ENCODE assay signal across 8 cellular contexts in genomic region chr17:73657473-73658116, GRCh38. TPM values are rescaled to one million over a fixed set of nuclear protein-coding genes. Genes with fewer than 3 reads are reported as not detected.
A peak's percentile ranks its signal among the peaks of the same experiment; 100 is the strongest.
DNase-seq lines count a peak whose midpoint lies in the region; ATAC-seq and TF ChIP-seq lines count a peak whose summit lies in the region.

No MANE protein-coding gene starts in this region.

- H3K27ac ChIP-seq in coronary artery, result no peak overlapping the region

- no peak for TF ChIP-seq CTCF in coronary artery (IDR thresholded peaks at IDR 0.05)

- H3K27ac Mint-ChIP-seq in activated CD4-positive, alpha-beta T cell treated with anti-CD3 and anti-CD28 coated beads, Interleukin-2, amount 10 ng/mL, durations not matched to agents 24 days and 14 days, result no peak overlapping the region
- H3K27ac Mint-ChIP-seq in activated naive CD8-positive, alpha-beta T cell treated with anti-CD3 and anti-CD28 coated beads, Interleukin-2, amount 50 U/mL, for 24 hours, result no peak overlapping the region

- no peak overlapping the region for H3K4me3 ChIP-seq in coronary artery

- H3K4me1 Mint-ChIP-seq in activated CD4-positive, alpha-beta T cell treated with anti-CD3 and anti-CD28 coated beads, Interleukin-2, amount 10 ng/mL, durations not matched to agents 24 days and 14 days, result no peaks in the 10 kb centered on the region
- peaks cover 3% of the 10 kb centered on the region for H3K4me1 Mint-ChIP-seq in activated naive CD8-positive, alpha-beta T cell treated with anti-CD3 and anti-CD28 coated beads, Interleukin-2, amount 50 U/mL, for 24 hours

- H3K4me3 Mint-ChIP-seq in activated CD4-positive, alpha-beta T cell treated with anti-CD3 and anti-CD28 coated beads, Interleukin-2, amount 10 ng/mL, durations not matched to agents 24 days and 14 days, result no peak overlapping the region
- no peak overlapping the region for H3K4me3 Mint-ChIP-seq in activated naive CD8-positive, alpha-beta T cell treated with anti-CD3 and anti-CD28 coated beads, Interleukin-2, amount 50 U/mL, for 24 hours

- H3K36me3 Mint-ChIP-seq in activated CD4-positive, alpha-beta T cell treated with anti-CD3 and anti-CD28 coated beads, Interleukin-2, amount 10 ng/mL, durations not matched to agents 24 days and 14 days (ENCODE audit: low read depth), result no peaks in the 10 kb centered on the region
- H3K36me3 Mint-ChIP-seq in activated naive CD8-positive, alpha-beta T cell treated with anti-CD3 and anti-CD28 coated beads, Interleukin-2, amount 50 U/mL, for 24 hours (ENCODE audit: low read depth), result peaks cover 4% of the 10 kb centered on the region

- intact Hi-C loops in activated CD4-positive, alpha-beta T cell treated with anti-CD3 and anti-CD28 coated beads, Interleukin-2, amount 10 ng/mL, durations not matched to agents 24 days and 14 days (cut with micrococcal nuclease), result no loop called here

- DNase-seq in activated CD4-positive, alpha-beta T cell treated with anti-CD3 and anti-CD28 coated beads for 48 hours, result peak; percentile 39
- no peak for DNase-seq in activated CD4-positive, alpha-beta T cell treated with anti-CD3 and anti-CD28 coated beads, Interleukin-2, amount 10 ng/mL, durations not matched to agents 24 days and 14 days
- DNase-seq in NCI-H2171 treated with DMSO at 0.1 percent for 48 hours (lab: John Stamatoyannopoulos, UW) (peak; percentile 21), left lobe of liver (ENCODE audit: low spot score) (peak; percentile 59), HPDE6-E6E7 (ENCODE audit: extremely low spot score) (no peak), coronary artery (ENCODE audit: low spot score) (no peak)
- DNase-seq in activated naive CD8-positive, alpha-beta T cell treated with anti-CD3 and anti-CD28 coated beads, Interleukin-2, amount 50 U/mL, for 24 hours, result peak; percentile 32

- H3K9me3 Mint-ChIP-seq in activated CD4-positive, alpha-beta T cell treated with anti-CD3 and anti-CD28 coated beads, Interleukin-2, amount 10 ng/mL, durations not matched to agents 24 days and 14 days, result peaks cover 15% of the 10 kb centered on the region
- H3K9me3 Mint-ChIP-seq in activated naive CD8-positive, alpha-beta T cell treated with anti-CD3 and anti-CD28 coated beads, Interleukin-2, amount 50 U/mL, for 24 hours, result peaks cover 20% of the 10 kb centered on the region

- peak; percentile 40 for ATAC-seq in activated naive CD8-positive, alpha-beta T cell treated with anti-CD3 and anti-CD28 coated beads, Interleukin-2, amount 50 U/mL, for 24 hours
- ATAC-seq in left lobe of liver (peak; percentile 90), GM19452 (IDR thresholded peaks at IDR 0.05; ENCODE audit: unreplicated experiment) (no peak)

- peaks cover 15% of the 10 kb centered on the region for H3K27me3 Mint-ChIP-seq in activated CD4-positive, alpha-beta T cell treated with anti-CD3 and anti-CD28 coated beads, Interleukin-2, amount 10 ng/mL, durations not matched to agents 24 days and 14 days
- no peaks in the 10 kb centered on the region for H3K27me3 Mint-ChIP-seq in activated naive CD8-positive, alpha-beta T cell treated with anti-CD3 and anti-CD28 coated beads, Interleukin-2, amount 50 U/mL, for 24 hours

RNA-seq across cellular contexts. Expression of gene SDK2, which starts 13.3 kb away (rescaled TPM):
- total RNA-seq in activated CD4-positive, alpha-beta T cell treated with anti-CD3 and anti-CD28 coated beads, Interleukin-2, amount 10 ng/mL, durations not matched to agents 24 days and 14 days, result 0.42 and 0.52 TPM in 2 replicates
- 0.15 TPM for total RNA-seq in left lobe of liver

Comparison
In these comparisons a context has a peak if more than half of its experiments do, and no peak if none do; other contexts are left out.
1. DNase-seq: peak in activated CD4-positive, alpha-beta T cell treated with anti-CD3 and anti-CD28 coated beads for 48 hours (single experiment), NCI-H2171 treated with DMSO at 0.1 percent for 48 hours (single experiment), activated naive CD8-positive, alpha-beta T cell treated with anti-CD3 and anti-CD28 coated beads, Interleukin-2, amount 50 U/mL, for 24 hours (single experiment) and left lobe of liver (single experiment); none in activated CD4-positive, alpha-beta T cell treated with anti-CD3 and anti-CD28 coated beads, Interleukin-2, amount 10 ng/mL, durations not matched to agents 24 days and 14 days (single experiment), HPDE6-E6E7 (single experiment) and coronary artery (single experiment).